ENCODE assay signal across 22 cellular contexts in genomic region chr6:141957271-141957670, GRCh38.
DNase-seq lines count a peak whose midpoint lies in the region; ATAC-seq and TF ChIP-seq lines count a peak whose summit lies in the region.
"Had no signal": no experiment of that assay in that cellular context is flagged by ENCODE, and none has a peak within 500 bp of the region (broad histone marks: within the 10 kb centered on the region; RNA-seq: fewer than 3 reads in every experiment).

No MANE protein-coding gene starts in this region.

- H4K12ac ChIP-seq in trophoblast cell (ENCODE audit: low read depth, low read length): no peak overlapping the region

- H2AFZ ChIP-seq in trophoblast cell (ENCODE audit: insufficient read depth, low read length, poor library complexity): no peak overlapping the region

- no peak for TF ChIP-seq CTCF in endothelial cell (IDR thresholded peaks at IDR 0.05; ENCODE audit: unreplicated experiment)

- POLR2A ChIA-PET in naive thymus-derived CD4-positive, alpha-beta T cell (lab: Charles Lee): no interaction called here

- WGBS in trophoblast cell (ENCODE audit: extremely low coverage, insufficient coverage, insufficient read length): no CpG with 5 or more reads among the region's 4 CpGs

- H3K27ac ChIP-seq in trophoblast cell (ENCODE audit: low read depth, low read length): no peak overlapping the region
- no peak overlapping the region for H3K27ac ChIP-seq in naive thymus-derived CD4-positive, alpha-beta T cell (ENCODE audit: low read depth, low read length)
- H3K27ac ChIP-seq: HL-60 had no signal

- no peak overlapping the region for H2BK12ac ChIP-seq in trophoblast cell (ENCODE audit: low read length)

- H3K36me3 Mint-ChIP-seq in endothelial cell (ENCODE audit: low read depth, unreplicated experiment): peaks cover 29% of the 10 kb centered on the region
- H3K36me3 Mint-ChIP-seq in immature natural killer cell: peaks cover 0 to 5% (median 3%) of the 10 kb centered on the region in 3 donors
- no peaks in the 10 kb centered on the region for H3K36me3 Mint-ChIP-seq in naive thymus-derived CD4-positive, alpha-beta T cell
- H3K36me3 Mint-ChIP-seq: CD4-positive, CD25-positive, alpha-beta regulatory T cell had no signal

- no peak overlapping the region for H2BK5ac ChIP-seq in trophoblast cell (ENCODE audit: low read depth, low read length, poor library complexity)

- H3K4me3 ChIP-seq in trophoblast cell (ENCODE audit: low read depth, low read length): no peak overlapping the region
- H3K4me3 ChIP-seq in naive thymus-derived CD4-positive, alpha-beta T cell (ENCODE audit: low read length): no peak overlapping the region

- CTCF ChIA-PET in naive thymus-derived CD4-positive, alpha-beta T cell (lab: Charles Lee): no interaction called here

- no peak overlapping the region for H3K4ac ChIP-seq in trophoblast cell (ENCODE audit: low read depth, low read length)

- DNase-seq in M059J (ENCODE audit: low read depth) (peak; percentile 73), endothelial cell (ENCODE audit: low spot score) (peak; percentile 5), trophoblast cell (peak; percentile 55 to 72), NCI-H2227 treated with DMSO at 0.1 percent for 48 hours (lab: John Stamatoyannopoulos, UW) (no peak), NCI-H2227 (lab: John Stamatoyannopoulos, UW; ENCODE audit: unreplicated experiment) (no peak), immature natural killer cell (no peak)
- DNase-seq in naive thymus-derived CD4-positive, alpha-beta T cell: no peak
- DNase-seq: ACHN; BE2C; C1 segment of cervical spinal cord; CD4-positive, CD25-positive, alpha-beta regulatory T cell; CD8-positive, alpha-beta memory T cell; COR-L47; DMS 273 treated with DMSO at 0.1 percent for 48 hours; DMS53; DND-41; GF-D8; GOT3; H7; HFFc6 had no signal

- no peak overlapping the region for H3K14ac ChIP-seq in trophoblast cell (ENCODE audit: low read length)

- peak overlapping the region; percentile 90 for H3K27ac Mint-ChIP-seq in endothelial cell (ENCODE audit: unreplicated experiment)
- no peak overlapping the region for H3K27ac Mint-ChIP-seq in immature natural killer cell
- no peak overlapping the region for H3K27ac Mint-ChIP-seq in naive thymus-derived CD4-positive, alpha-beta T cell
- H3K27ac Mint-ChIP-seq: CD4-positive, CD25-positive, alpha-beta regulatory T cell; CD8-positive, alpha-beta memory T cell; HFFc6 had no signal

- H3K4me1 ChIP-seq in trophoblast cell (ENCODE audit: control insufficient read depth in 1 of 2, insufficient read depth in 2 of 2, low read length in 2 of 2): no peaks in the 10 kb centered on the region
- no peaks in the 10 kb centered on the region for H3K4me1 ChIP-seq in naive thymus-derived CD4-positive, alpha-beta T cell (ENCODE audit: control insufficient read depth in 2 of 2, insufficient read depth in 2 of 2, low read length in 2 of 2)
- H3K4me1 ChIP-seq: BE2C had no signal

- H3K27me3 ChIP-seq in trophoblast cell (ENCODE audit: insufficient read depth, low read length): no peaks in the 10 kb centered on the region
- no peaks in the 10 kb centered on the region for H3K27me3 ChIP-seq in naive thymus-derived CD4-positive, alpha-beta T cell (ENCODE audit: control insufficient read depth in 2 of 2, insufficient read depth in 2 of 2, low read length in 2 of 2)
- H3K27me3 ChIP-seq: BE2C had no signal

- H3K36me3 ChIP-seq in trophoblast cell (ENCODE audit: control insufficient read depth in 1 of 2, insufficient read depth in 2 of 2, low read length in 2 of 2): no peaks in the 10 kb centered on the region
- no peaks in the 10 kb centered on the region for H3K36me3 ChIP-seq in naive thymus-derived CD4-positive, alpha-beta T cell (ENCODE audit: control insufficient read depth in 2 of 3, insufficient read depth in 3 of 3, low read length in 3 of 3)
- H3K36me3 ChIP-seq: BE2C had no signal

- H3K9ac ChIP-seq in trophoblast cell (ENCODE audit: low read length): no peak overlapping the region

- H3K18ac ChIP-seq in trophoblast cell (ENCODE audit: low read length): no peak overlapping the region

- H3K4me3 Mint-ChIP-seq in endothelial cell (ENCODE audit: unreplicated experiment): no peak overlapping the region
- no peak overlapping the region for H3K4me3 Mint-ChIP-seq in immature natural killer cell
- no peak overlapping the region for H3K4me3 Mint-ChIP-seq in naive thymus-derived CD4-positive, alpha-beta T cell
- H3K4me3 Mint-ChIP-seq: CD4-positive, CD25-positive, alpha-beta regulatory T cell; CD8-positive, alpha-beta memory T cell; HFFc6 had no signal

- no peak overlapping the region for H3K23ac ChIP-seq in trophoblast cell (ENCODE audit: low read length)

- H4K91ac ChIP-seq in trophoblast cell (ENCODE audit: low read depth, low read length): no peak overlapping the region

- ATAC-seq in naive thymus-derived CD4-positive, alpha-beta T cell: no peak
- ATAC-seq: HCT116 had no signal

- H3K27me3 Mint-ChIP-seq in endothelial cell (ENCODE audit: unreplicated experiment) (peaks cover 2% of the 10 kb centered on the region), immature natural killer cell (ENCODE audit: low read depth in 3 of 3) (peaks cover 0 to 2% (median 0%) of the 10 kb centered on the region in 3 donors)
- H3K27me3 Mint-ChIP-seq in naive thymus-derived CD4-positive, alpha-beta T cell: peaks cover 0 to 8% (median 0%) of the 10 kb centered on the region in 5 donors
- H3K27me3 Mint-ChIP-seq: CD4-positive, CD25-positive, alpha-beta regulatory T cell; CD8-positive, alpha-beta memory T cell had no signal

- no peaks in the 10 kb centered on the region for H3K79me1 ChIP-seq in trophoblast cell (ENCODE audit: low read length)

- no peak overlapping the region for H2BK120ac ChIP-seq in trophoblast cell (ENCODE audit: insufficient read depth, low read length, poor library complexity)

- H3K4me1 Mint-ChIP-seq in endothelial cell (ENCODE audit: unreplicated experiment): peaks cover 26% of the 10 kb centered on the region
- H3K4me1 Mint-ChIP-seq in immature natural killer cell: no peaks in the 10 kb centered on the region
- no peaks in the 10 kb centered on the region for H3K4me1 Mint-ChIP-seq in naive thymus-derived CD4-positive, alpha-beta T cell
- H3K4me1 Mint-ChIP-seq: CD4-positive, CD25-positive, alpha-beta regulatory T cell; CD8-positive, alpha-beta memory T cell had no signal

- no peak overlapping the region for H2AK5ac ChIP-seq in trophoblast cell (ENCODE audit: low read length)

- no peak overlapping the region for H4K8ac ChIP-seq in trophoblast cell (ENCODE audit: low read depth, low read length)

- intact Hi-C loops in naive thymus-derived CD4-positive, alpha-beta T cell (cut with micrococcal nuclease): no loop called here

- no peaks in the 10 kb centered on the region for H3K79me2 ChIP-seq in trophoblast cell (ENCODE audit: control insufficient read depth, insufficient read depth, low read length, poor library complexity)

- peaks cover 7% of the 10 kb centered on the region for H3K9me3 ChIP-seq in trophoblast cell (ENCODE audit: insufficient read depth, low read depth, low read length)
- H3K9me3 ChIP-seq in naive thymus-derived CD4-positive, alpha-beta T cell (ENCODE audit: control insufficient read depth in 2 of 3, low read length in 3 of 3): no peaks in the 10 kb centered on the region
- H3K9me3 ChIP-seq: BE2C had no signal

- no peak overlapping the region for H3K4me2 ChIP-seq in trophoblast cell (ENCODE audit: low read length)

- H3K9me3 Mint-ChIP-seq in endothelial cell (ENCODE audit: unreplicated experiment) (peaks cover 24% of the 10 kb centered on the region), immature natural killer cell (peaks cover 1 to 31% (median 9%) of the 10 kb centered on the region in 6 donors)
- peaks cover 2 to 28% (median 12%) of the 10 kb centered on the region in 11 donors for H3K9me3 Mint-ChIP-seq in naive thymus-derived CD4-positive, alpha-beta T cell

Comparison
In these comparisons a context has a peak if more than half of its experiments do, and no peak if none do; other contexts are left out.
1. DNase-seq: peak in M059J (single experiment), endothelial cell (single experiment) and trophoblast cell (2 of 2); none in NCI-H2227 treated with DMSO at 0.1 percent for 48 hours (single experiment), NCI-H2227 (single experiment), immature natural killer cell (0 of 3) and naive thymus-derived CD4-positive, alpha-beta T cell (0 of 9).